Comparison of ENCODE assay signal across 11 cellular contexts in the genomic region with DNA sequence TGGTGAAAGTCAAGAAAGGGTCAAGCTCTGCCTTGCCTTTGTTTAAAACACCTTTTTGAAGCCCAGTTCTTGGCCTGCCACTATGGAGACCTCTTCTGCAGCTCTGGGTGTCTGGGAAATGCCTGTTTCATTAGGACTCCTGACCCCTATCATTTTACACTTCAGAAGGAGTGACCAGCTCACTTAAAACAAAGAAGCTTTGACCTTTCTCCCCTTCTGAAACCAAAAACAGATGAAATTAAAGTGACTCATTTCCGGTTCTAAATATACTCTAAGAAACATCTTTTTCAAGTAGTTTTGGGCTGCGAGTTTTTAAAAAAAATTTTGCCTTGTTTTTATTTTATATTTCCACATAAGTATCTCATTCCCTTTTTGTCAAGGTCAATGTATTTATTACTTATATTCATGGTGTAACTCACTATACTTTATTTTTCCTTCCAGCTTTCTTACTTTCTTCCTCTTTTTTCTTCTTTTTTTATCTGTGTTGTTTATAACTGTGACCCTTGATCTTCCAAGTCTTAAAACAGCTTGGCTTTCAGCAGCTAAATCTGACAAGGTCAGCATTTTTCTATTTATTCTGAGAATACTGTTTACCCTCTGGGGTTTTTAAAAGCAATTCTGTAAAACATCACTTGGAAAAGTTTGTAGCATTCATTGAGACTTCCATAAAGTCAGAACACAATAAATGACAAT.
DNase-seq lines count a peak whose midpoint lies in the region; ATAC-seq and TF ChIP-seq lines count a peak whose summit lies in the region.
"Had no signal": no experiment of that assay in that cellular context is flagged by ENCODE, and none has a peak within 500 bp of the region (broad histone marks: within the 10 kb centered on the region; RNA-seq: fewer than 3 reads in every experiment).

No MANE protein-coding gene starts in this region.

- H3K4me1 Mint-ChIP-seq in activated T-helper 17 cell treated with anti-CD3 and anti-CD28 coated beads, Interleukin-2, amount 50 U/mL, for 72 hours: no peaks in the 10 kb centered on the region

- H3K4me3 Mint-ChIP-seq in activated T-helper 17 cell treated with anti-CD3 and anti-CD28 coated beads, Interleukin-2, amount 50 U/mL, for 72 hours: no peak overlapping the region

- intact Hi-C loops in colonic mucosa (cut with DNase I): no loop called here

- H3K4me1 ChIP-seq in DOHH2 (ENCODE audit: control insufficient read depth, low read length): peaks cover 11% of the 10 kb centered on the region
- no peaks in the 10 kb centered on the region for H3K4me1 ChIP-seq in colonic mucosa

- ATAC-seq in GM21529 (IDR thresholded peaks at IDR 0.05; ENCODE audit: unreplicated experiment): peak; percentile 71
- no peak for ATAC-seq in activated T-helper 17 cell treated with anti-CD3 and anti-CD28 coated beads, Interleukin-2, amount 50 U/mL, for 72 hours (replicated peaks)
- ATAC-seq in HG03457 (IDR thresholded peaks at IDR 0.05; ENCODE audit: unreplicated experiment): no peak

- H3K9ac ChIP-seq in colonic mucosa (ENCODE audit: low read depth in 2 of 2, low read length in 2 of 2): no peak overlapping the region

- H3K36me3 ChIP-seq in DOHH2 (ENCODE audit: control insufficient read depth, low read length): no peaks in the 10 kb centered on the region
- H3K36me3 ChIP-seq in colonic mucosa: no peaks in the 10 kb centered on the region

- H3F3A ChIP-seq in DOHH2 (ENCODE audit: control insufficient read depth, insufficient read depth): no peaks in the 10 kb centered on the region

- no peaks in the 10 kb centered on the region for H3K9me2 ChIP-seq in DOHH2 (replicated peaks; ENCODE audit: control insufficient read depth, low read length)

- no peak overlapping the region for H3K27ac Mint-ChIP-seq in activated T-helper 17 cell treated with anti-CD3 and anti-CD28 coated beads, Interleukin-2, amount 50 U/mL, for 72 hours
- H3K27ac Mint-ChIP-seq: activated T-helper 2 cell treated with anti-CD3 and anti-CD28 coated beads, Interferon-gamma antibody, Interleukin-2, Interleukin-4, amounts not matched to agents 10 μg/mL and 5 μg/mL and 100 μg/mL, durations not matched to agents 14 hours and 24 hours and 36 hours had no signal

- H4K20me1 ChIP-seq in DOHH2 (ENCODE audit: control insufficient read depth, insufficient read depth, low read depth, low read length): no peaks in the 10 kb centered on the region

- no peaks in the 10 kb centered on the region for H3K79me2 ChIP-seq in DOHH2 (ENCODE audit: control insufficient read depth, low read length)

- DNase-seq in M059J (ENCODE audit: low read depth) (peak; percentile 85), fibroblast of the conjunctiva (ENCODE audit: low read depth) (peak; percentile 49), epidermal melanocyte (ENCODE audit: insufficient read length, low spot score) (no peak), colonic mucosa (no peak)
- DNase-seq: GDM1, NCI-H446 treated with DMSO at 0.1 percent for 48 hours had no signal

- H3K4me3 ChIP-seq in DOHH2 (ENCODE audit: low read length) (peak overlapping the region; percentile 32; the same call in 1 of the 2 replicates), colonic mucosa (no peak overlapping the region)

- H3K9me3 Mint-ChIP-seq in activated T-helper 17 cell treated with anti-CD3 and anti-CD28 coated beads, Interleukin-2, amount 50 U/mL, for 72 hours: no peaks in the 10 kb centered on the region
- H3K9me3 Mint-ChIP-seq: activated T-helper 2 cell treated with anti-CD3 and anti-CD28 coated beads, Interferon-gamma antibody, Interleukin-2, Interleukin-4, amounts not matched to agents 10 μg/mL and 5 μg/mL and 100 μg/mL, durations not matched to agents 14 hours and 24 hours and 36 hours had no signal

- no peak overlapping the region; the same call in 1 of the 2 replicates for H3K27ac ChIP-seq in DOHH2 (ENCODE audit: low read depth, low read length)
- no peak overlapping the region for H3K27ac ChIP-seq in colonic mucosa

- peak overlapping the region; percentile 49 for H3K4me2 ChIP-seq in DOHH2 (ENCODE audit: low read length)

- no peak for TF ChIP-seq CTCF in DOHH2 (IDR thresholded peaks at IDR 0.05; ENCODE audit: low read depth, low read length, poor library complexity, severe bottlenecking)
- no peak for TF ChIP-seq CTCF in colonic mucosa (IDR thresholded peaks at IDR 0.05)

- no peaks in the 10 kb centered on the region for H3K36me3 Mint-ChIP-seq in activated T-helper 17 cell treated with anti-CD3 and anti-CD28 coated beads, Interleukin-2, amount 50 U/mL, for 72 hours (ENCODE audit: low read depth)

- H3K27me3 ChIP-seq in DOHH2 (ENCODE audit: control insufficient read depth, low read length) (no peaks in the 10 kb centered on the region), colonic mucosa (no peaks in the 10 kb centered on the region)

- H3K9me3 ChIP-seq in DOHH2 (ENCODE audit: control insufficient read depth, insufficient read depth, low read length) (no peaks in the 10 kb centered on the region), colonic mucosa (no peaks in the 10 kb centered on the region)

- H3K27me3 Mint-ChIP-seq in activated T-helper 17 cell treated with anti-CD3 and anti-CD28 coated beads, Interleukin-2, amount 50 U/mL, for 72 hours: no peaks in the 10 kb centered on the region

Comparison
In these comparisons a context has a peak if more than half of its experiments do, and no peak if none do; other contexts are left out.
1. DNase-seq: peak in M059J (single experiment) and fibroblast of the conjunctiva (single experiment); none in epidermal melanocyte (single experiment) and colonic mucosa (single experiment).